ENCODE assay signal across 1 cellular context in genomic region chr2:186912979-186913378, GRCh38.
TF ChIP-seq lines count a peak whose summit lies in the region.

No MANE protein-coding gene starts in this region.

TF ChIP-seq in GM23338, 12 proteins besides CTCF, POLR2A, EP300 and RAD21 (continued from another document):
- TF ChIP-seq ZNF462 (CRISPR knock-in tag; IDR thresholded peaks at IDR 0.05), result no peak
- no peak for TF ChIP-seq ZNF331 (CRISPR knock-in tag; IDR thresholded peaks at IDR 0.05; ENCODE audit: low read depth)
- no peak for TF ChIP-seq JUNB (IDR thresholded peaks at IDR 0.05; ENCODE audit: unreplicated experiment)
- TF ChIP-seq ETS1 (IDR thresholded peaks at IDR 0.05), result no peak
- TF ChIP-seq ZNF114 (CRISPR knock-in tag; IDR thresholded peaks at IDR 0.05), result no peak
- no peak for TF ChIP-seq EZH2phosphoT487 (IDR thresholded peaks at IDR 0.05; ENCODE audit: unreplicated experiment)
- no peak for TF ChIP-seq EZH2 (IDR thresholded peaks at IDR 0.05; ENCODE audit: low read depth, unreplicated experiment)
